ENCODE assay signal across 1 cellular context in genomic region chr12:32047357-32047828, GRCh38.
TF ChIP-seq lines count a peak whose summit lies in the region.

No MANE protein-coding gene starts in this region.

TF ChIP-seq in H1, 55 proteins besides CTCF, POLR2A, EP300 and RAD21:
- TF ChIP-seq SRF (IDR thresholded peaks at IDR 0.05; ENCODE audit: low read depth, low read length), result no peak
- TF ChIP-seq PHF8 (conservative IDR thresholded peaks at IDR 0.05; ENCODE audit: low read depth, low read length), result no peak
- no peak for TF ChIP-seq KDM1A (IDR thresholded peaks at IDR 0.05; ENCODE audit: borderline replicate concordance, low read length)
- TF ChIP-seq HDAC2 (IDR thresholded peaks at IDR 0.05; ENCODE audit: borderline replicate concordance in 1 of 2, low read depth in 2 of 2, low read length in 2 of 2), result no peak
- no peak for TF ChIP-seq NANOG (IDR thresholded peaks at IDR 0.05; ENCODE audit: insufficient read depth, low read depth, low read length, poor library complexity, severe bottlenecking)
- no peak for TF ChIP-seq CHD7 (IDR thresholded peaks at IDR 0.05; ENCODE audit: insufficient replicate concordance, low read length)
- TF ChIP-seq SIRT6 (IDR thresholded peaks at IDR 0.05; ENCODE audit: low read length), result no peak
- TF ChIP-seq ZNF274 (IDR thresholded peaks at IDR 0.05; ENCODE audit: borderline replicate concordance, extremely low read depth, low read length), result no peak
- no peak for TF ChIP-seq E2F6 (IDR thresholded peaks at IDR 0.05)
- TF ChIP-seq BRCA1 (IDR thresholded peaks at IDR 0.05; ENCODE audit: low read depth, low read length), result no peak
- TF ChIP-seq GTF2F1 (IDR thresholded peaks at IDR 0.05; ENCODE audit: borderline replicate concordance, low read depth, low read length), result no peak
- no peak for TF ChIP-seq BCL11A (IDR thresholded peaks at IDR 0.05; ENCODE audit: low read depth in 2 of 2, low read length in 2 of 2)
- TF ChIP-seq CBX5 (IDR thresholded peaks at IDR 0.05; ENCODE audit: low read depth, low read length), result no peak
- TF ChIP-seq ASH2L (IDR thresholded peaks at IDR 0.05; ENCODE audit: low read length), result no peak
- TF ChIP-seq CHD1 (IDR thresholded peaks at IDR 0.05; ENCODE audit: low read depth, low read length), result no peak
- TF ChIP-seq NRF1 (IDR thresholded peaks at IDR 0.05; ENCODE audit: low read depth, low read length), result no peak
- no peak for TF ChIP-seq RBBP5 (IDR thresholded peaks at IDR 0.05; ENCODE audit: borderline replicate concordance, low read depth, low read length)
- no peak for TF ChIP-seq MAX (IDR thresholded peaks at IDR 0.05)
- no peak for TF ChIP-seq RXRA (IDR thresholded peaks at IDR 0.05; ENCODE audit: insufficient read depth, low read depth, low read length)
